16 cellular contexts compared by ENCODE assay signal in the genomic region with DNA sequence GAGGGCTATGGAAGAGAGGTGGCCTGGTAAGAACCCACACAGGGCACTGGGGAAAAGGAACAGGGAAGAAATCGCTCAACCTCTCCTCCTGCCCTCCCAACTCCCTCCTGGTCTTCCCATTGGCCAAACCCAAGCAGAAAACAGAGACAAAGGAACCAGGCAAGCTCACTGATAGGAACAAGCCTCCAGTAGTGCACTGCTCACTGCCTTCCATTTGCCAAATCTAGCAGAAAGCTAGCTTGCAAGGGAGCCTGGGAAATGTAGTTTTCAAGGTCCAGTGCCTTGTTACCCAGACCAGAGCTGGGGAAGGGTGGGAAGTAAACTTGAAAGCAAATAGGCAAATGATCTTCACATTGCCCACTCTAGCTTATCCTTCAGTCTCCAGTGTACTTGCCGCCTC.
DNase-seq lines count a peak whose midpoint lies in the region; ATAC-seq and TF ChIP-seq lines count a peak whose summit lies in the region.
"Had no signal": no experiment of that assay in that cellular context is flagged by ENCODE, and none has a peak within 500 bp of the region (broad histone marks: within the 10 kb centered on the region; RNA-seq: fewer than 3 reads in every experiment).

No MANE protein-coding gene starts in this region.

- H3K4me3 Mint-ChIP-seq in GM23338, result no peak overlapping the region
- no peak overlapping the region for H3K4me3 Mint-ChIP-seq in naive thymus-derived CD4-positive, alpha-beta T cell
- H3K4me3 Mint-ChIP-seq: CD14-positive monocyte; CD4-positive, alpha-beta memory T cell had no signal

- CTCF ChIA-PET in naive thymus-derived CD4-positive, alpha-beta T cell (lab: Charles Lee), result no interaction called here

- no peak overlapping the region for H3K4me2 ChIP-seq in GM23338
- no peak overlapping the region for H3K4me2 ChIP-seq in Karpas-422 (ENCODE audit: low read depth, low read length, poor library complexity, severe bottlenecking)
- H3K4me2 ChIP-seq in neuronal stem cell (ENCODE audit: insufficient read depth, low read length, poor library complexity, severe bottlenecking), result no peak overlapping the region
- H3K4me2 ChIP-seq: BLaER1 had no signal

- H3K36me3 Mint-ChIP-seq in GM23338 (ENCODE audit: low read depth), result peaks cover 31% of the 10 kb centered on the region
- H3K36me3 Mint-ChIP-seq in naive thymus-derived CD4-positive, alpha-beta T cell, result peaks cover 0 to 4% (median 0%) of the 10 kb centered on the region in 5 donors
- H3K36me3 Mint-ChIP-seq: CD14-positive monocyte; CD4-positive, alpha-beta memory T cell had no signal

- no peaks in the 10 kb centered on the region for H3K4me1 Mint-ChIP-seq in GM23338
- no peaks in the 10 kb centered on the region for H3K4me1 Mint-ChIP-seq in naive thymus-derived CD4-positive, alpha-beta T cell
- H3K4me1 Mint-ChIP-seq: CD14-positive monocyte; CD4-positive, alpha-beta memory T cell had no signal

- H3K27ac Mint-ChIP-seq in GM23338, result no peak overlapping the region
- H3K27ac Mint-ChIP-seq in naive thymus-derived CD4-positive, alpha-beta T cell, result no peak overlapping the region
- H3K27ac Mint-ChIP-seq: CD14-positive monocyte; CD4-positive, alpha-beta memory T cell had no signal

- no peaks in the 10 kb centered on the region for H3F3A ChIP-seq in GM23338 (replicated peaks; ENCODE audit: low read depth)

- peak overlapping the region; percentile 11 for H2BK5ac ChIP-seq in neuronal stem cell (ENCODE audit: low read length)

- no peak overlapping the region for H2AFZ ChIP-seq in GM23338
- no peak overlapping the region for H2AFZ ChIP-seq in Karpas-422 (ENCODE audit: low read length)
- H2AFZ ChIP-seq in neuronal stem cell (ENCODE audit: low read length), result no peak overlapping the region

- no peak overlapping the region for H3K18ac ChIP-seq in neuronal stem cell (ENCODE audit: low read length)

- no peak overlapping the region for H4K8ac ChIP-seq in neuronal stem cell (ENCODE audit: low read depth, low read length)

- DNase-seq in GM23338 (ENCODE audit: low spot score), result peak; percentile 29
- peak; percentile 40 for DNase-seq in Karpas-422
- DNase-seq in esophagus muscularis mucosa (ENCODE audit: extremely low spot score), result peak; percentile 86
- no peak for DNase-seq in neuronal stem cell (ENCODE audit: low spot score)
- DNase-seq in globus pallidus (ENCODE audit: low spot score), result no peak
- no peak for DNase-seq in naive thymus-derived CD4-positive, alpha-beta T cell
- DNase-seq: 8988T; CD4-positive, alpha-beta memory T cell; DMS153; DMS79; GDM1; GOT3; HCEC 1CT had no signal

- no peak overlapping the region for H3K4me3 ChIP-seq in GM23338
- H3K4me3 ChIP-seq in Karpas-422 (ENCODE audit: low read length), result no peak overlapping the region
- no peak overlapping the region for H3K4me3 ChIP-seq in esophagus muscularis mucosa
- H3K4me3 ChIP-seq in neuronal stem cell (ENCODE audit: low read length in 2 of 2), result no peak overlapping the region
- no peak overlapping the region for H3K4me3 ChIP-seq in naive thymus-derived CD4-positive, alpha-beta T cell (ENCODE audit: low read length)
- H3K4me3 ChIP-seq: BLaER1 had no signal

- H4K20me1 ChIP-seq in GM23338 (replicated peaks; ENCODE audit: insufficient read depth), result no peaks in the 10 kb centered on the region
- no peaks in the 10 kb centered on the region for H4K20me1 ChIP-seq in Karpas-422 (ENCODE audit: insufficient read depth, low read depth, low read length)
- H4K20me1 ChIP-seq: BLaER1 had no signal

- H3K9me3 Mint-ChIP-seq in GM23338, result peaks cover 96% of the 10 kb centered on the region
- peaks cover 7 to 54% (median 16%) of the 10 kb centered on the region in 11 donors for H3K9me3 Mint-ChIP-seq in naive thymus-derived CD4-positive, alpha-beta T cell

- no peaks in the 10 kb centered on the region for H3K79me2 ChIP-seq in GM23338 (replicated peaks; ENCODE audit: insufficient read depth)
- H3K79me2 ChIP-seq in Karpas-422 (ENCODE audit: low read length), result no peaks in the 10 kb centered on the region

- H2BK12ac ChIP-seq in neuronal stem cell (ENCODE audit: low read length), result no peak overlapping the region

- H2AK5ac ChIP-seq in neuronal stem cell (ENCODE audit: low read depth, low read length), result no peak overlapping the region

- no peaks in the 10 kb centered on the region for H3K27me3 Mint-ChIP-seq in GM23338 (ENCODE audit: insufficient read depth, low read depth, poor library complexity)
- peaks cover 0 to 3% (median 0%) of the 10 kb centered on the region in 5 donors for H3K27me3 Mint-ChIP-seq in naive thymus-derived CD4-positive, alpha-beta T cell
- H3K27me3 Mint-ChIP-seq: CD4-positive, alpha-beta memory T cell had no signal

- H3K79me1 ChIP-seq in neuronal stem cell (ENCODE audit: low read depth, low read length), result no peaks in the 10 kb centered on the region

- H3K14ac ChIP-seq in neuronal stem cell (ENCODE audit: low read length), result no peak overlapping the region

- TF ChIP-seq EP300 in esophagus muscularis mucosa (IDR thresholded peaks at IDR 0.05), result no peak

- H3K9ac ChIP-seq in Karpas-422 (ENCODE audit: low read length), result no peak overlapping the region
- peak overlapping the region; percentile 40 for H3K9ac ChIP-seq in neuronal stem cell (ENCODE audit: low read depth, low read length, poor library complexity)
- H3K9ac ChIP-seq: BLaER1 had no signal

- no peak overlapping the region for H3K23ac ChIP-seq in neuronal stem cell (ENCODE audit: low read depth, low read length, poor library complexity)

- no peaks in the 10 kb centered on the region for H3K36me3 ChIP-seq in GM23338 (ENCODE audit: insufficient read depth)
- H3K36me3 ChIP-seq in Karpas-422 (ENCODE audit: insufficient read depth, low read length), result no peaks in the 10 kb centered on the region
- H3K36me3 ChIP-seq in esophagus muscularis mucosa, result no peaks in the 10 kb centered on the region
- no peaks in the 10 kb centered on the region for H3K36me3 ChIP-seq in neuronal stem cell (replicated peaks in 1 of 2; ENCODE audit: control insufficient read depth in 2 of 2, insufficient read depth in 2 of 2, low read length in 2 of 2)
- H3K36me3 ChIP-seq in naive thymus-derived CD4-positive, alpha-beta T cell (ENCODE audit: control insufficient read depth in 2 of 3, insufficient read depth in 3 of 3, low read length in 3 of 3), result no peaks in the 10 kb centered on the region
- H3K36me3 ChIP-seq: BLaER1 had no signal

- no peak overlapping the region for H4K91ac ChIP-seq in neuronal stem cell (ENCODE audit: low read depth, low read length, poor library complexity)

- TF ChIP-seq POLR2A in esophagus muscularis mucosa (IDR thresholded peaks at IDR 0.05; ENCODE audit: low read depth), result no peak

- POLR2A ChIA-PET in naive thymus-derived CD4-positive, alpha-beta T cell (lab: Charles Lee), result no interaction called here

- peaks cover 14% of the 10 kb centered on the region for H3K9me3 ChIP-seq in Karpas-422 (ENCODE audit: low read length)
- H3K9me3 ChIP-seq in esophagus muscularis mucosa, result peaks cover 0 to 22% (median 16%) of the 10 kb centered on the region in 4 donors
- no peaks in the 10 kb centered on the region for H3K9me3 ChIP-seq in neuronal stem cell (replicated peaks in 1 of 2; ENCODE audit: control insufficient read depth in 2 of 2, insufficient read depth in 1 of 2, low read depth in 1 of 2, low read length in 2 of 2)
- peaks cover 0 to 6% (median 0%) of the 10 kb centered on the region in 3 experiments for H3K9me3 ChIP-seq in naive thymus-derived CD4-positive, alpha-beta T cell (ENCODE audit: control insufficient read depth in 2 of 3, low read length in 3 of 3)

- no peaks in the 10 kb centered on the region for H3K4me1 ChIP-seq in GM23338 (ENCODE audit: insufficient read depth)
- H3K4me1 ChIP-seq in Karpas-422 (ENCODE audit: low read length), result no peaks in the 10 kb centered on the region
- no peaks in the 10 kb centered on the region for H3K4me1 ChIP-seq in esophagus muscularis mucosa
- H3K4me1 ChIP-seq in neuronal stem cell (ENCODE audit: control insufficient read depth in 2 of 2, insufficient read depth in 1 of 2, low read depth in 1 of 2, low read length in 2 of 2), result no peaks in the 10 kb centered on the region
- no peaks in the 10 kb centered on the region for H3K4me1 ChIP-seq in naive thymus-derived CD4-positive, alpha-beta T cell (ENCODE audit: control insufficient read depth in 2 of 2, insufficient read depth in 2 of 2, low read length in 2 of 2)

- no peak for TF ChIP-seq CTCF in GM23338 (conservative IDR thresholded peaks at IDR 0.05; ENCODE audit: low read depth in 2 of 2)
- no peak for TF ChIP-seq CTCF in esophagus muscularis mucosa (IDR thresholded peaks at IDR 0.05)

- no peak overlapping the region for H2BK120ac ChIP-seq in neuronal stem cell (ENCODE audit: low read depth, low read length)

- no peaks in the 10 kb centered on the region for H3K9me2 ChIP-seq in GM23338 (ENCODE audit: insufficient read depth)
- no peaks in the 10 kb centered on the region for H3K9me2 ChIP-seq in Karpas-422 (replicated peaks; ENCODE audit: insufficient read depth, low read length)

- WGBS in esophagus muscularis mucosa, result 85% methylated on average over 2 of the region's 2 CpGs
- no CpG with 5 or more reads among the region's 2 CpGs for WGBS in neuronal stem cell (ENCODE audit: extremely low coverage in 2 of 2, insufficient read length in 2 of 2, insufficient replicate concordance in 1 of 2), 2 donors

- H3K27ac ChIP-seq in GM23338 (ENCODE audit: low read depth) (no peak overlapping the region), Karpas-422 (ENCODE audit: low read length) (no peak overlapping the region), esophagus muscularis mucosa (replicated peaks in 1 of 4) (no peak overlapping the region), neuronal stem cell (replicated peaks; ENCODE audit: low read length) (no peak overlapping the region)
- no peak overlapping the region for H3K27ac ChIP-seq in naive thymus-derived CD4-positive, alpha-beta T cell (ENCODE audit: low read depth, low read length)
- H3K27ac ChIP-seq: BLaER1 had no signal

- intact Hi-C loops in esophagus muscularis mucosa (cut with DNase I), result no loop called here
- intact Hi-C loops in naive thymus-derived CD4-positive, alpha-beta T cell (cut with micrococcal nuclease), result no loop called here

- ATAC-seq in GM23338 (no peak), GM19467 (IDR thresholded peaks at IDR 0.05; ENCODE audit: unreplicated experiment) (no peak)
- ATAC-seq in naive thymus-derived CD4-positive, alpha-beta T cell, result no peak

- H3K4ac ChIP-seq in neuronal stem cell (ENCODE audit: low read length), result no peak overlapping the region

- H3K27me3 ChIP-seq in GM23338 (ENCODE audit: insufficient read depth) (no peaks in the 10 kb centered on the region), Karpas-422 (ENCODE audit: low read length) (peaks cover 6% of the 10 kb centered on the region; the same call in 1 of the 2 replicates), esophagus muscularis mucosa (no peaks in the 10 kb centered on the region), neuronal stem cell (ENCODE audit: control insufficient read depth in 3 of 3, insufficient read depth in 3 of 3, low read depth in 1 of 3, low read length in 3 of 3) (no peaks in the 10 kb centered on the region)
- no peaks in the 10 kb centered on the region for H3K27me3 ChIP-seq in naive thymus-derived CD4-positive, alpha-beta T cell (ENCODE audit: control insufficient read depth in 2 of 2, insufficient read depth in 2 of 2, low read length in 2 of 2)
- H3K27me3 ChIP-seq: BLaER1 had no signal

- H2BK15ac ChIP-seq in neuronal stem cell (ENCODE audit: low read length), result no peak overlapping the region

TF ChIP-seq in GM23338, 12 proteins besides CTCF, POLR2A, EP300 and RAD21 (continues in another document):
- TF ChIP-seq ZNF331 (CRISPR knock-in tag; IDR thresholded peaks at IDR 0.05; ENCODE audit: low read depth) (no peak), JUNB (IDR thresholded peaks at IDR 0.05; ENCODE audit: unreplicated experiment) (no peak)

Comparison
In these comparisons a context has a peak if more than half of its experiments do, and no peak if none do; other contexts are left out.
1. DNase-seq: peak in GM23338 (single experiment), Karpas-422 (single experiment) and esophagus muscularis mucosa (single experiment); none in neuronal stem cell (single experiment), globus pallidus (single experiment) and naive thymus-derived CD4-positive, alpha-beta T cell (0 of 9).